Comparison of ENCODE assay signal across 8 cellular contexts in the genomic region with DNA sequence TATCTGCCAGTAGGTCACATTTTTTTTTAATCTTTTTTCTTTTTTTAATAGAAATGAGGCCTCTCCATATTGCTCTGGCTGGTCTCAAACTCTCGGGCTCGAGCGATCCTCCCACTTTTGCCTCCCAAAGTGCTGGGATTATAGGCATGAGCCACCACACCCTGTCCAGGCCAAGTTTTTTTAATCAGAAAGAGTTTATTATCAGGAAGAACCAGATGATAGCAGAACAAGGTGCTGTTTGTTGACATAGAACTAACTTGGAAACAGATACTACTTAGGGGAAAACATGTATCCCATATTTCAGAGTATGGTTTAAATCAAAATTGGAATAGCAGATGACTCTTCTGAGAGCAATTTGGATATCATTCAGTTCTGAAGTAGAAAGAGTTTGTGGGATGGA.
"Had no signal": no experiment of that assay in that cellular context is flagged by ENCODE, and none has a peak within 500 bp of the region (broad histone marks: within the 10 kb centered on the region; RNA-seq: fewer than 3 reads in every experiment).

No MANE protein-coding gene starts in this region.

- H3K9ac ChIP-seq: GM23248 had no signal

- DNase-seq: GM23248, GOT3, H7, HFFc6, IMR-90 had no signal

- FAIRE-seq: HTR-8/SVneo had no signal

- H3K27ac ChIP-seq: GM23248 had no signal

- H2AFZ ChIP-seq: GM23248 had no signal

- H3K9me3 ChIP-seq: HAP-1 had no signal

- H3K4me3 ChIP-seq: GM23248, HAP-1 had no signal

- H3K9me3 Mint-ChIP-seq: HFFc6 had no signal

- ATAC-seq: HCT116 had no signal

- H3K27ac Mint-ChIP-seq: HFFc6 had no signal

- H3K4me3 Mint-ChIP-seq: HFFc6 had no signal
